1 cellular context compared by ENCODE assay signal in the genomic region with DNA sequence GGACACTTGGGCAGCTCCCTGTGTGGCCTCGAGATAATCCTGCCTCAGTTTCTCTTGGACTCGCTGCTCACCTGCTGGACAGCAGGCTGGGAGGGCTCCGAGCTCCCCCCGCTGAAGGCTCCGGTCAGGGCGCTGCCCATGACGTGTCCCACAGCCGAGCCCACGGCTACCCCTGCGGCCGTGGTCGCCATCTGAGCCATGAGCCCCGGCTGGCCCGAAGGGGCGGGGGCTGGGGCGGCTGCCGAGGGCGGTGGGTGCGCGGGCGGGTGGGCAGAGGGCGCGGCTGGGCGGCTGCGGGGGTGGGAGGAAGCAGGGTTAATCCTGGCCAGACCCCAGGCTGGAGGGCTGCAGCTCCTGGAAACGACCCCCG.
TF ChIP-seq lines count a peak whose summit lies in the region.

No MANE protein-coding gene starts in this region.

TF ChIP-seq in HepG2, 621 proteins besides CTCF, POLR2A, EP300 and RAD21:
- TF ChIP-seq ZNF564 (CRISPR knock-in tag; IDR thresholded peaks at IDR 0.05) (0 out of 2 replicates have a peak, but pooled peaks have one; percentile 11), CHCHD3 (CRISPR knock-in tag; IDR thresholded peaks at IDR 0.05) (no peak), ZNF451 (CRISPR knock-in tag; IDR thresholded peaks at IDR 0.05) (0 out of 2 replicates have a peak, but pooled peaks have one; percentile 45), TP53 (CRISPR knock-in tag; conservative IDR thresholded peaks at IDR 0.05) (0 out of 2 replicates have a peak, but pooled peaks have one; percentile 8), SP2 (CRISPR knock-in tag; IDR thresholded peaks at IDR 0.05) (peak; percentile 26; the same call in 1 of the 2 replicates), ISX (CRISPR knock-in tag; conservative IDR thresholded peaks at IDR 0.05) (no peak), TMF1 (CRISPR knock-in tag; IDR thresholded peaks at IDR 0.05; ENCODE audit: low read depth) (peak; percentile 11; the same call in 1 of the 2 replicates), ZNF354B (CRISPR knock-in tag; IDR thresholded peaks at IDR 0.05) (0 out of 2 replicates have a peak, but pooled peaks have one; percentile 7), ZNF749 (CRISPR knock-in tag; IDR thresholded peaks at IDR 0.05; ENCODE audit: borderline replicate concordance) (0 out of 2 replicates have a peak, but pooled peaks have one; percentile 15), NR3C1 (CRISPR knock-in tag; IDR thresholded peaks at IDR 0.05) (no peak)
- TF ChIP-seq, protein P1, sequence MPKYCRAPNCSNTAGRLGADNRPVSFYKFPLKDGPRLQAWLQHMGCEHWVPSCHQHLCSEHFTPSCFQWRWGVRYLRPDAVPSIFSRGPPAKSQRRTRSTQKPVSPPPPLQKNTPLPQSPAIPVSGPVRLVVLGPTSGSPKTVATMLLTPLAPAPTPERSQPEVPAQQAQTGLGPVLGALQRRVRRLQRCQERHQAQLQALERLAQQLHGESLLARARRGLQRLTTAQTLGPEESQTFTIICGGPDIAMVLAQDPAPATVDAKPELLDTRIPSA (CRISPR knock-in tag; IDR thresholded peaks at IDR 0.05; ENCODE audit: borderline replicate concordance) = peak; percentile 45; the same call in 1 of the 2 replicates
